In the genomic region with DNA sequence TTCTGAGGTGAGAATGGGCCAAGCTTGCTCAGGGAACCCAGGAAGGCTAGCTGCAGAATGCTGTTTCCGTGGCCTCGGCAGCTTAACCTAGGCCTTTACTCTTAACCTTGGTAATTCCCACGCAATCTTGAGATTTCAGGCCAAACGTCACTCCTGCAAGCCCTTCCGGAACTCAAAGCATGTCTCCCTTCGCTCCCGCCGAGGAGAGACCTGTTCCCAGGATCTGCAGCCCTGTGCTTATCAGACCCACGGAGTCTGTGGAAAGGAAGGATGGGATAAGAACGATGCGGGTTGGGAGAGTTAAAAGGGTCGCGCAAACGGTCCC, we compare ENCODE assay signal across 9 cellular contexts. TPM values are rescaled to one million over a fixed set of nuclear protein-coding genes. Genes with fewer than 3 reads are reported as not detected.
DNase-seq lines count a peak whose midpoint lies in the region; ATAC-seq, FAIRE-seq and TF ChIP-seq lines count a peak whose summit lies in the region.
"Had no signal": no experiment of that assay in that cellular context is flagged by ENCODE, and none has a peak within 500 bp of the region (broad histone marks: within the 10 kb centered on the region; RNA-seq: fewer than 3 reads in every experiment).

No MANE protein-coding gene starts in this region.

- no peaks in the 10 kb centered on the region for H3K9me3 ChIP-seq in skeletal muscle tissue (ENCODE audit: control insufficient read depth in 3 of 3, low read length in 3 of 3)

- ATAC-seq in GM18498 (IDR thresholded peaks at IDR 0.05; ENCODE audit: unreplicated experiment) (peak; percentile 11), left cardiac atrium (peak; percentile 29 to 43), HG02938 (IDR thresholded peaks at IDR 0.05; ENCODE audit: unreplicated experiment) (no peak), GM21737 (IDR thresholded peaks at IDR 0.05; ENCODE audit: unreplicated experiment) (no peak)

- H3K27ac Mint-ChIP-seq in activated T-helper 1 cell treated with anti-CD3 and anti-CD28 coated beads, Interleukin-12 subunit alpha, Interleukin-12 subunit beta, Interleukin-2, Interleukin-4 antibody, amounts not matched to agents 30 ng/mL and 10 ng/mL and 1 ng/mL, durations not matched to agents 14 hours and 24 hours and 36 hours = peak overlapping the region; percentile 86

- peaks cover 25% of the 10 kb centered on the region for H3K9me3 Mint-ChIP-seq in activated T-helper 1 cell treated with anti-CD3 and anti-CD28 coated beads, Interleukin-12 subunit alpha, Interleukin-12 subunit beta, Interleukin-2, Interleukin-4 antibody, amounts not matched to agents 30 ng/mL and 10 ng/mL and 1 ng/mL, durations not matched to agents 14 hours and 24 hours and 36 hours

- H3K27ac ChIP-seq in skeletal muscle tissue (ENCODE audit: low read depth, low read length) = peak overlapping the region; percentile 95

- peaks cover 2% of the 10 kb centered on the region for H3K27me3 Mint-ChIP-seq in activated T-helper 1 cell treated with anti-CD3 and anti-CD28 coated beads, Interleukin-12 subunit alpha, Interleukin-12 subunit beta, Interleukin-2, Interleukin-4 antibody, amounts not matched to agents 30 ng/mL and 10 ng/mL and 1 ng/mL, durations not matched to agents 14 hours and 24 hours and 36 hours (ENCODE audit: insufficient read depth)

- H3K9ac ChIP-seq in skeletal muscle tissue (ENCODE audit: low read depth in 1 of 3, low read length in 3 of 3) = peak overlapping the region; percentile 96 to 97 (median 96)

- H3K4me3 Mint-ChIP-seq in activated T-helper 1 cell treated with anti-CD3 and anti-CD28 coated beads, Interleukin-12 subunit alpha, Interleukin-12 subunit beta, Interleukin-2, Interleukin-4 antibody, amounts not matched to agents 30 ng/mL and 10 ng/mL and 1 ng/mL, durations not matched to agents 14 hours and 24 hours and 36 hours = peak overlapping the region; percentile 81

- intact Hi-C loops in activated T-helper 1 cell treated with anti-CD3 and anti-CD28 coated beads, Interleukin-12 subunit alpha, Interleukin-12 subunit beta, Interleukin-2, Interleukin-4 antibody, amounts not matched to agents 30 ng/mL and 10 ng/mL and 1 ng/mL, durations not matched to agents 14 hours and 24 hours and 36 hours (cut with micrococcal nuclease) = loop anchor here (1.0 to 5.0 kb wide), 3 partner anchors 34 to 114 kb away; a partner anchor contains a TSS
- intact Hi-C loops in left cardiac atrium (cut with DNase I) = no loop called here

- peaks cover 17% of the 10 kb centered on the region for H3K4me1 Mint-ChIP-seq in activated T-helper 1 cell treated with anti-CD3 and anti-CD28 coated beads, Interleukin-12 subunit alpha, Interleukin-12 subunit beta, Interleukin-2, Interleukin-4 antibody, amounts not matched to agents 30 ng/mL and 10 ng/mL and 1 ng/mL, durations not matched to agents 14 hours and 24 hours and 36 hours (ENCODE audit: low read depth)

- H3K27me3 ChIP-seq in skeletal muscle tissue (ENCODE audit: control insufficient read depth in 3 of 3, insufficient read depth in 3 of 3, low read length in 3 of 3) = no peaks in the 10 kb centered on the region

- peak overlapping the region; percentile 93 to 96 (median 96) for H3K4me3 ChIP-seq in skeletal muscle tissue (ENCODE audit: low read length in 3 of 3)

- peaks cover 16% of the 10 kb centered on the region for H3K36me3 Mint-ChIP-seq in activated T-helper 1 cell treated with anti-CD3 and anti-CD28 coated beads, Interleukin-12 subunit alpha, Interleukin-12 subunit beta, Interleukin-2, Interleukin-4 antibody, amounts not matched to agents 30 ng/mL and 10 ng/mL and 1 ng/mL, durations not matched to agents 14 hours and 24 hours and 36 hours (ENCODE audit: low read depth)

- DNase-seq in activated T-helper 1 cell treated with anti-CD3 and anti-CD28 coated beads, Interleukin-12 subunit alpha, Interleukin-12 subunit beta, Interleukin-2, Interleukin-4 antibody, amounts not matched to agents 30 ng/mL and 10 ng/mL and 1 ng/mL, durations not matched to agents 14 hours and 24 hours and 36 hours (ENCODE audit: low spot score) = no peak
- peak; percentile 29 for DNase-seq in left cardiac atrium
- DNase-seq in D721Med (ENCODE audit: insufficient read length, low spot score) = no peak
- DNase-seq in NCI-H1436 treated with DMSO at 0.1 percent for 48 hours (lab: John Stamatoyannopoulos, UW) = no peak

- H3K36me3 ChIP-seq in skeletal muscle tissue (ENCODE audit: control insufficient read depth in 3 of 3, insufficient read depth in 3 of 3, low read length in 3 of 3) = peaks cover 4 to 9% (median 4%) of the 10 kb centered on the region in 3 donors

- H3K4me1 ChIP-seq in skeletal muscle tissue (ENCODE audit: control insufficient read depth in 3 of 3, insufficient read depth in 3 of 3, low read length in 3 of 3) = peaks cover 14 to 24% (median 22%) of the 10 kb centered on the region in 3 donors

- no peak for TF ChIP-seq CTCF in D721Med (IDR thresholded peaks at IDR 0.05; ENCODE audit: insufficient read depth, missing control alignments)

- FAIRE-seq in D721Med (lab: Jason Lieb, UNC) = no peak
- FAIRE-seq: endometrium had no signal

RNA-seq across cellular contexts. Expression of a gene that starts 0.5 kb away (rescaled TPM):
- total RNA-seq in activated T-helper 1 cell treated with anti-CD3 and anti-CD28 coated beads, Interleukin-12 subunit alpha, Interleukin-12 subunit beta, Interleukin-2, Interleukin-4 antibody, amounts not matched to agents 30 ng/mL and 10 ng/mL and 1 ng/mL, durations not matched to agents 14 hours and 24 hours and 36 hours = 1.9 and 2.0 TPM in 2 replicates
- total RNA-seq in left cardiac atrium (10 to 100 TPM in 1 of 2 donors, 1 to 10 TPM in 1; 8.6 to 12.5 TPM), skeletal muscle tissue (6.3 TPM)

RNA-seq across cellular contexts. Expression of a gene that starts 33.9 kb away (rescaled TPM):
- total RNA-seq in activated T-helper 1 cell treated with anti-CD3 and anti-CD28 coated beads, Interleukin-12 subunit alpha, Interleukin-12 subunit beta, Interleukin-2, Interleukin-4 antibody, amounts not matched to agents 30 ng/mL and 10 ng/mL and 1 ng/mL, durations not matched to agents 14 hours and 24 hours and 36 hours = 17.3 and 19.3 TPM in 2 replicates
- 1 to 10 TPM; 5.1 to 5.7 TPM for total RNA-seq in left cardiac atrium
- total RNA-seq in skeletal muscle tissue = 6.8 TPM

RNA-seq across cellular contexts. Expression of a gene that starts 38.1 kb away (rescaled TPM):
- total RNA-seq in activated T-helper 1 cell treated with anti-CD3 and anti-CD28 coated beads, Interleukin-12 subunit alpha, Interleukin-12 subunit beta, Interleukin-2, Interleukin-4 antibody, amounts not matched to agents 30 ng/mL and 10 ng/mL and 1 ng/mL, durations not matched to agents 14 hours and 24 hours and 36 hours = 0.03 and 0.05 TPM in 2 replicates
- total RNA-seq in left cardiac atrium = under 1 TPM; 0.06 to 0.16 TPM
- total RNA-seq in skeletal muscle tissue = 3.7 TPM

RNA-seq across cellular contexts. Expression of a gene that starts 42.5 kb away (rescaled TPM):
- total RNA-seq in activated T-helper 1 cell treated with anti-CD3 and anti-CD28 coated beads, Interleukin-12 subunit alpha, Interleukin-12 subunit beta, Interleukin-2, Interleukin-4 antibody, amounts not matched to agents 30 ng/mL and 10 ng/mL and 1 ng/mL, durations not matched to agents 14 hours and 24 hours and 36 hours = 0.20 and 0.23 TPM in 2 replicates
- total RNA-seq in left cardiac atrium (under 1 TPM in 1 of 2 donors, not detected in 1; 0.10 TPM), skeletal muscle tissue (not detected)

Comparison
In these comparisons a context has a peak if more than half of its experiments do, and no peak if none do; other contexts are left out.
1. ATAC-seq: peak in GM18498 (single experiment) and left cardiac atrium (2 of 2); none in HG02938 (single experiment) and GM21737 (single experiment).